Comparison of ENCODE assay signal across 27 cellular contexts in the genomic region with DNA sequence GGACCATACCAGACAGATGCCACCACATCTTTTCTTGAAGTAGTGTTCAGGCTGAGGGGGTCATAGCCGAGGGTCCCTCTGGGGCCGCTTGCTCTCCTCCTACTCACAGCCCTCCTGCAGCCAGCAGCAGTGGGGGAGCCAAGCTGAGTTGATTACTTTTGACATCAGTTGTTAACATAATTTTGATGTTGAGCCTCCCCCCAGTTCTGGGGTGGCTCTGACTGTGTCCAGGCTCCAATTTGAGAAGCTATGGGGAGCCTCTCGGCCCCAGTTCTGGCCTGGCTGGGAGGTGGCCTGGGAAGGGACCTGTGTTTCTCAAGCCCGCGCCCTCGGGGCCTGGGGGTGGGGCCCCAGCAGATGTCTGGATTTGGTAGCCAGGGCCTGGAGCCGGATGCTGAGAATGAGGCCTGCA. TPM values are rescaled to one million over a fixed set of nuclear protein-coding genes. Genes with fewer than 3 reads are reported as not detected.
DNase-seq lines count a peak whose midpoint lies in the region; ATAC-seq, FAIRE-seq and TF ChIP-seq lines count a peak whose summit lies in the region.
"Had no signal": no experiment of that assay in that cellular context is flagged by ENCODE, and none has a peak within 500 bp of the region (broad histone marks: within the 10 kb centered on the region; RNA-seq: fewer than 3 reads in every experiment).

No MANE protein-coding gene starts in this region.

- no peak for FAIRE-seq in kidney (lab: Jason Lieb, UNC)
- FAIRE-seq: endometrium, GM18507, H54 had no signal

- DNase-seq in Right ventricle myocardium inferior (ENCODE audit: missing footprints), result peak; percentile 65
- no peak for DNase-seq in cardiac septum (ENCODE audit: low spot score)
- peak; percentile 33 for DNase-seq in kidney
- DNase-seq in MG63, result no peak
- no peak for DNase-seq in NCI-H128 (lab: John Stamatoyannopoulos, UW; ENCODE audit: unreplicated experiment)
- no peak for DNase-seq in activated CD8-positive, alpha-beta memory T cell treated with anti-CD3 and anti-CD28 coated beads, Interleukin-2, amount 50 U/mL, for 4 hours
- DNase-seq: activated CD4-positive, alpha-beta memory T cell treated with anti-CD3 and anti-CD28 coated beads, Interleukin-2, amount 10 ng/mL, durations not matched to agents 7 days and 5 days; activated CD8-positive, alpha-beta memory T cell treated with anti-CD3 and anti-CD28 coated beads, Interleukin-2, amount 50 U/mL, for 48 hours; activated naive CD4-positive, alpha-beta T cell treated with Interleukin-2 at 50 U/mL for 16 hours; Calu3; central memory CD4-positive, alpha-beta T cell; dermis blood vessel endothelial cell; hypothalamus; immature natural killer cell; Karpas-422; NCI-H1436 treated with DMSO at 0.1 percent for 48 hours; NCI-H345; SHP77 treated with DMSO at 0.1 percent for 48 hours; stimulated activated CD4-positive, alpha-beta T cell treated with anti-CD3 and anti-CD28 coated beads, Interleukin-15, amount 100 ng/mL, for 24 hours; stimulated activated CD4-positive, alpha-beta T cell treated with anti-CD3 and anti-CD28 coated beads, Interleukin-4, amount 100 ng/mL, for 4 hours; transverse colon had no signal

- no peak for TF ChIP-seq CTCF in kidney (IDR thresholded peaks at IDR 0.05; ENCODE audit: borderline replicate concordance, extremely low read depth, insufficient read depth)

- H3K9me3 ChIP-seq in kidney (ENCODE audit: control insufficient read depth in 1 of 2, low read length in 2 of 2) (peaks cover 2 to 61% of the 10 kb centered on the region in 2 donors), MG63 (peaks cover 38% of the 10 kb centered on the region)

- peak; percentile 73 for ATAC-seq in Right ventricle myocardium inferior
- peak; percentile 10 for ATAC-seq in esophagus mucosa
- no peak for ATAC-seq in GM21723 (IDR thresholded peaks at IDR 0.05; ENCODE audit: unreplicated experiment)
- ATAC-seq: gastroesophageal sphincter had no signal

- no peaks in the 10 kb centered on the region for H3K27me3 ChIP-seq in MG63
- H3K27me3 ChIP-seq: gastroesophageal sphincter, transverse colon had no signal

- intact Hi-C loops in Right ventricle myocardium inferior (cut with DNase I), result no loop called here
- intact Hi-C loops in cardiac septum (cut with DNase I), result no loop called here
- intact Hi-C loops in kidney (cut with DNase I), result no loop called here

- H3K4me3 ChIP-seq in kidney (ENCODE audit: low read length in 2 of 2), result no peak overlapping the region
- no peak overlapping the region for H3K4me3 ChIP-seq in MG63
- H3K4me3 ChIP-seq: gastroesophageal sphincter, transverse colon had no signal

- no peak overlapping the region for H3K9ac ChIP-seq in kidney (ENCODE audit: low read length in 2 of 2)

- no peak overlapping the region for H3K27ac ChIP-seq in kidney (ENCODE audit: low read depth in 2 of 2, low read length in 2 of 2)
- H3K27ac ChIP-seq: gastroesophageal sphincter, transverse colon had no signal

- H3K36me3 ChIP-seq in kidney (ENCODE audit: control insufficient read depth in 1 of 2, insufficient read depth in 2 of 2, low read length in 2 of 2) (no peaks in the 10 kb centered on the region), MG63 (no peaks in the 10 kb centered on the region)
- H3K36me3 ChIP-seq: gastroesophageal sphincter, transverse colon had no signal

- H3K4me1 ChIP-seq in kidney (ENCODE audit: control insufficient read depth in 1 of 2, insufficient read depth in 1 of 2, low read depth in 1 of 2, low read length in 2 of 2), result peaks cover 0 to 3% of the 10 kb centered on the region in 2 donors
- H3K4me1 ChIP-seq: gastroesophageal sphincter, transverse colon had no signal

RNA-seq across cellular contexts. Expression of a gene that starts 48.0 kb away (rescaled TPM):
- total RNA-seq in Right ventricle myocardium inferior, result 0.32 TPM
- total RNA-seq in cardiac septum, result 0.57 TPM
- total RNA-seq in esophagus mucosa, result 0.60 TPM
- 4.4 TPM for total RNA-seq in kidney
- 0.22 TPM for polyA plus RNA-seq in kidney (ENCODE audit: insufficient read depth, low read depth, low replicate concordance)
- total RNA-seq in MG63 (2014; rRNA removed; shearing (Covaris generic); ENCODE audit: low replicate concordance), result 0.16 and 0.25 TPM in 2 replicates

Comparison
In these comparisons a context has a peak if more than half of its experiments do, and no peak if none do; other contexts are left out.
1. DNase-seq: peak in Right ventricle myocardium inferior (single experiment) and kidney (single experiment); none in cardiac septum (single experiment), MG63 (single experiment), NCI-H128 (single experiment) and activated CD8-positive, alpha-beta memory T cell treated with anti-CD3 and anti-CD28 coated beads, Interleukin-2, amount 50 U/mL, for 4 hours (single experiment).